Comparison of ENCODE assay signal across 16 cellular contexts in the genomic region with DNA sequence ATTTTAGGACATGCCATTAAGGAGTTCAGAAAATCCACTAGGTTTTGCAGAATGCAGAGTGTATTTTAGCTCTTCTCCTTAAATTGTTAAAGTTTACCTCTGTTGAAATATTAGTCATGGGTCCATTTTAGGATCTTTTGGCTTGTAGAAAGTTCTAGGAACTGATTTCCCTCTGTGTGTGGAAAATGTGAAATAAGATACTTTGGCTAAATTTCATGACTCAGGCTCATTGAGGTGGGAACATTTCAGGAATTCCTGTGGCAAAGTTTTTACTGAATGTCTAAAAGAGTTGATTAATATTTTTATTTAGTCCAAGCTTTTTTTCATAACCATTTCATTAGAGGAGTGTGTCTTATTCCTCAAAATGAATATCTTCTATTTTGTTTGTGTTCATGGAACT. TPM values are rescaled to one million over a fixed set of nuclear protein-coding genes. Genes with fewer than 3 reads are reported as not detected.
DNase-seq lines count a peak whose midpoint lies in the region; ATAC-seq and TF ChIP-seq lines count a peak whose summit lies in the region.
"Had no signal": no experiment of that assay in that cellular context is flagged by ENCODE, and none has a peak within 500 bp of the region (broad histone marks: within the 10 kb centered on the region; RNA-seq: fewer than 3 reads in every experiment).

No MANE protein-coding gene starts in this region.

- no TSS peak for BruUV-seq in IMR-90 (replicated peaks; lab: Mats Ljungman, UMichigan)

- no peak overlapping the region for H2BK20ac ChIP-seq in IMR-90 (ENCODE audit: low read depth, low read length)

- no peaks in the 10 kb centered on the region for H3K9me3 ChIP-seq in IMR-90 (ENCODE audit: control insufficient read depth, insufficient read depth, low read length)
- H3K9me3 ChIP-seq: vagina had no signal

- no peak overlapping the region for H3K9ac ChIP-seq in IMR-90 (ENCODE audit: low read depth, low read length)
- H3K9ac ChIP-seq: parathyroid adenoma had no signal

- TF ChIP-seq RAD21 in IMR-90 (IDR thresholded peaks at IDR 0.05; ENCODE audit: low read length) = no peak

- no peak overlapping the region for H2AK9ac ChIP-seq in IMR-90 (replicated peaks; ENCODE audit: low read depth, low read length, poor library complexity)

- dilution Hi-C loops in IMR-90 (cut with HindIII; ENCODE audit: low sequenced_read_pairs, unreplicated experiment) = no loop called here

- intact Hi-C loops in IMR-90 (cut with micrococcal nuclease) = no loop called here

- H2AFZ ChIP-seq in IMR-90 (replicated peaks; ENCODE audit: low read length, poor library complexity) = no peak overlapping the region
- H2AFZ ChIP-seq: parathyroid adenoma had no signal

- no peak for TF ChIP-seq CTCF in IMR-90 (conservative IDR thresholded peaks at IDR 0.05; ENCODE audit: low read depth, low read length)
- TF ChIP-seq CTCF in brain microvascular endothelial cell (IDR thresholded peaks at IDR 0.05; ENCODE audit: low read depth, low read length, missing control alignments) = no peak

- no peak overlapping the region for H2BK5ac ChIP-seq in IMR-90 (ENCODE audit: low read depth, low read length, poor library complexity, severe bottlenecking)

- DNase-seq in AG08396 (ENCODE audit: low spot score) (peak; percentile 29), IMR-90 (peak; percentile 50), brain microvascular endothelial cell (peak; percentile 32), kidney glomerular epithelial cell (lab: John Stamatoyannopoulos, UW) (peak; percentile 68), NCI-H2029 treated with DMSO at 0.1 percent for 48 hours (lab: John Stamatoyannopoulos, UW) (no peak), NOMO-1 treated with dmso at 0.1 percent for 144 hours (lab: John Stamatoyannopoulos, UW; ENCODE audit: unreplicated experiment) (no peak), putamen (ENCODE audit: low spot score) (no peak), mesenteric fat pad (ENCODE audit: low spot score) (no peak)
- DNase-seq: activated CD4-positive, alpha-beta T cell treated with anti-CD3 and anti-CD28 coated beads, Interleukin-2, amount 10 ng/mL, durations not matched to agents 24 days and 14 days; DMS79; NCI-H2227 treated with DMSO at 0.1 percent for 48 hours; stimulated activated CD4-positive, alpha-beta T cell treated with anti-CD3 and anti-CD28 coated beads, Interleukin-2, amount 100 ng/mL, for 24 hours had no signal

- H4K20me1 ChIP-seq in IMR-90 (ENCODE audit: insufficient read depth, low read length) = no peaks in the 10 kb centered on the region

- H3K14ac ChIP-seq in IMR-90 (replicated peaks; ENCODE audit: low read depth, low read length) = no peak overlapping the region

- no peaks in the 10 kb centered on the region; the same call in 1 of the 2 replicates for H3K27me3 ChIP-seq in IMR-90 (ENCODE audit: control insufficient read depth, insufficient read depth, low read length)
- H3K27me3 ChIP-seq in brain microvascular endothelial cell (replicated peaks) = no peaks in the 10 kb centered on the region
- H3K27me3 ChIP-seq: cardiac muscle cell, vagina had no signal

- H4K8ac ChIP-seq in IMR-90 (ENCODE audit: low read depth in 2 of 2, low read length in 2 of 2) = no peak overlapping the region

- H2BK15ac ChIP-seq in IMR-90 (ENCODE audit: low read depth, low read length) = no peak overlapping the region

- no peak for TF ChIP-seq POLR2A in IMR-90 (IDR thresholded peaks at IDR 0.05; ENCODE audit: low read depth, low read length)

- H3K56ac ChIP-seq in IMR-90 (ENCODE audit: extremely low read depth, insufficient read depth, low read length) = no peak overlapping the region

- H4K5ac ChIP-seq in IMR-90 (ENCODE audit: low read depth, low read length) = no peak overlapping the region

- ATAC-seq in IMR-90 (ENCODE audit: low read depth) = 0 out of 2 replicates have a peak, but pooled peaks have one; percentile 21

- H3K27ac ChIP-seq in IMR-90 (ENCODE audit: insufficient read depth, low read length) = no peak overlapping the region
- no peak overlapping the region for H3K27ac ChIP-seq in brain microvascular endothelial cell
- H3K27ac ChIP-seq: cardiac muscle cell, parathyroid adenoma, vagina had no signal

- in situ Hi-C loops in IMR-90 (cut with MboI; ENCODE audit: low sequenced_read_pairs) = no loop called here
- in situ Hi-C loops in brain microvascular endothelial cell (cut with HindIII; ENCODE audit: low pct_ligation_motif_present, low sequenced_read_pairs) = no loop called here

- H3K9me1 ChIP-seq in IMR-90 (ENCODE audit: insufficient read depth, low read length) = peaks cover 3% of the 10 kb centered on the region; the same call in 1 of the 2 replicates

- H3K36me3 ChIP-seq in IMR-90 (ENCODE audit: control insufficient read depth, insufficient read depth, low read length) (no peaks in the 10 kb centered on the region), brain microvascular endothelial cell (replicated peaks) (no peaks in the 10 kb centered on the region)
- H3K36me3 ChIP-seq: cardiac muscle cell, vagina had no signal

- no peaks in the 10 kb centered on the region for H3K79me1 ChIP-seq in IMR-90 (ENCODE audit: low read depth in 1 of 2, low read length in 2 of 2)

- no peak overlapping the region for H3K4ac ChIP-seq in IMR-90 (ENCODE audit: low read depth, low read length)

- no peaks in the 10 kb centered on the region; the same call in 1 of the 2 replicates for H3K4me1 ChIP-seq in IMR-90 (ENCODE audit: control insufficient read depth, insufficient read depth, low read length)
- H3K4me1 ChIP-seq: parathyroid adenoma, vagina had no signal

- H3K4me2 ChIP-seq in IMR-90 (ENCODE audit: low read depth, low read length) = no peak overlapping the region

- no peak overlapping the region for H2AK5ac ChIP-seq in IMR-90 (ENCODE audit: low read depth, low read length)

- no peak overlapping the region for H3K4me3 ChIP-seq in IMR-90 (ENCODE audit: insufficient read depth, low read depth, low read length)
- H3K4me3 ChIP-seq in brain microvascular endothelial cell (ENCODE audit: low read depth, low read length) = no peak overlapping the region
- H3K4me3 ChIP-seq: cardiac muscle cell, vagina had no signal

- H3K23ac ChIP-seq in IMR-90 (ENCODE audit: low read depth, low read length) = no peak overlapping the region

- CTCF ChIA-PET in IMR-90 (lab: Yijun Ruan, JAX) = no interaction called here

- POLR2A ChIA-PET in IMR-90 (lab: Charles Lee; ENCODE audit: unreplicated experiment) = no interaction called here

- no peak overlapping the region for H2BK120ac ChIP-seq in IMR-90 (ENCODE audit: low read depth, low read length)

- no peak overlapping the region for H4K91ac ChIP-seq in IMR-90 (ENCODE audit: insufficient read depth, low read depth, low read length)

- no peak overlapping the region for H3K18ac ChIP-seq in IMR-90 (ENCODE audit: low read depth, low read length)

TF ChIP-seq in IMR-90, 13 proteins besides CTCF, POLR2A, EP300 and RAD21:
- TF ChIP-seq NFE2L2 (IDR thresholded peaks at IDR 0.05; ENCODE audit: low read depth, low read length) = no peak
- TF ChIP-seq MAZ (IDR thresholded peaks at IDR 0.05; ENCODE audit: borderline replicate concordance, low read depth, low read length) = no peak
- no peak for TF ChIP-seq RFX5 (IDR thresholded peaks at IDR 0.05; ENCODE audit: low read depth, low read length)
- no peak for TF ChIP-seq RCOR1 (IDR thresholded peaks at IDR 0.05; ENCODE audit: insufficient replicate concordance, low read length)
- no peak for TF ChIP-seq SMC3 (IDR thresholded peaks at IDR 0.05; ENCODE audit: low read depth, low read length)
- TF ChIP-seq, protein P1, sequence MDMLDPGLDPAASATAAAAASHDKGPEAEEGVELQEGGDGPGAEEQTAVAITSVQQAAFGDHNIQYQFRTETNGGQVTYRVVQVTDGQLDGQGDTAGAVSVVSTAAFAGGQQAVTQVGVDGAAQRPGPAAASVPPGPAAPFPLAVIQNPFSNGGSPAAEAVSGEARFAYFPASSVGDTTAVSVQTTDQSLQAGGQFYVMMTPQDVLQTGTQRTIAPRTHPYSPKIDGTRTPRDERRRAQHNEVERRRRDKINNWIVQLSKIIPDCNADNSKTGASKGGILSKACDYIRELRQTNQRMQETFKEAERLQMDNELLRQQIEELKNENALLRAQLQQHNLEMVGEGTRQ (IDR thresholded peaks at IDR 0.05; ENCODE audit: low read depth, low read length) = no peak
- TF ChIP-seq CEBPB (IDR thresholded peaks at IDR 0.05; ENCODE audit: low read depth, low read length) = no peak

RNA-seq across cellular contexts. Expression of a gene that starts 7.0 kb away (rescaled TPM):
- total RNA-seq in IMR-90 (2012; rRNA removed) = under 0.01 and 0.18 TPM in 2 replicates
- 0.02 and 0.04 TPM in 2 replicates for polyA plus RNA-seq in IMR-90 (2012; rRNA removed)
- polyA plus RNA-seq in IMR-90 (2012; cell fraction: cytosol; rRNA removed) = 0.01 and 0.02 TPM in 2 replicates
- polyA plus RNA-seq in IMR-90 (2012; cell fraction: nucleus; rRNA removed; ENCODE audit: low replicate concordance) = 0.06 TPM in 1 of 2 replicates, not detected in the other
- 0.10 TPM for total RNA-seq in mesenteric fat pad
- total RNA-seq: activated CD4-positive, alpha-beta T cell treated with anti-CD3 and anti-CD28 coated beads, Interleukin-2, amount 10 ng/mL, durations not matched to agents 24 days and 14 days; OCI-LY7 had no signal

Comparison
In these comparisons a context has a peak if more than half of its experiments do, and no peak if none do; other contexts are left out.
1. DNase-seq: peak in AG08396 (single experiment), IMR-90 (single experiment), brain microvascular endothelial cell (single experiment) and kidney glomerular epithelial cell (single experiment); none in NCI-H2029 treated with DMSO at 0.1 percent for 48 hours (single experiment), NOMO-1 treated with dmso at 0.1 percent for 144 hours (single experiment), putamen (single experiment) and mesenteric fat pad (single experiment).